In genomic region chr2:203582468-203582867, GRCh38 we compare ENCODE assay signal across 18 cellular contexts. TPM values are rescaled to one million over a fixed set of nuclear protein-coding genes. Genes with fewer than 3 reads are reported as not detected.
DNase-seq lines count a peak whose midpoint lies in the region; ATAC-seq and TF ChIP-seq lines count a peak whose summit lies in the region.
"Had no signal": no experiment of that assay in that cellular context is flagged by ENCODE, and none has a peak within 500 bp of the region (broad histone marks: within the 10 kb centered on the region; RNA-seq: fewer than 3 reads in every experiment).

No MANE protein-coding gene starts in this region.

- no peaks in the 10 kb centered on the region for H3K27me3 Mint-ChIP-seq in effector memory CD8-positive, alpha-beta T cell
- H3K27me3 Mint-ChIP-seq in natural killer cell (ENCODE audit: low read depth in 2 of 2), result peaks cover 0 to 7% of the 10 kb centered on the region in 2 donors

- H3K4me3 ChIP-seq in SU-DHL-6 (ENCODE audit: insufficient read depth, low read length, poor library complexity, severe bottlenecking) (no peak overlapping the region), osteoblast (ENCODE audit: insufficient read depth, low read length) (no peak overlapping the region)
- H3K4me3 ChIP-seq: GM12878 had no signal

- peaks cover 10 to 11% of the 10 kb centered on the region in 2 donors for H3K4me1 Mint-ChIP-seq in effector memory CD8-positive, alpha-beta T cell (ENCODE audit: low read depth in 2 of 2)
- H3K4me1 Mint-ChIP-seq in natural killer cell, result peaks cover 0 to 12% of the 10 kb centered on the region in 2 donors

- H4K20me1 ChIP-seq in SU-DHL-6 (ENCODE audit: low read depth, low read length) (no peaks in the 10 kb centered on the region), osteoblast (ENCODE audit: insufficient read depth, low read length) (no peaks in the 10 kb centered on the region)

- H3K79me2 ChIP-seq in SU-DHL-6 (ENCODE audit: insufficient read depth, low read length), result no peaks in the 10 kb centered on the region
- H3K79me2 ChIP-seq in osteoblast (ENCODE audit: insufficient read depth, low read length), result no peaks in the 10 kb centered on the region

- H3K36me3 ChIP-seq in SU-DHL-6 (ENCODE audit: low read length) (no peaks in the 10 kb centered on the region), osteoblast (ENCODE audit: insufficient read depth, low read length) (no peaks in the 10 kb centered on the region)

- TF ChIP-seq CTCF in C4-2B (conservative IDR thresholded peaks at IDR 0.05) (no peak), SU-DHL-6 (IDR thresholded peaks at IDR 0.05; ENCODE audit: insufficient read depth, low read length, poor library complexity, severe bottlenecking) (no peak), osteoblast (IDR thresholded peaks at IDR 0.05; ENCODE audit: extremely low read depth, low read depth, low read length) (no peak), natural killer cell (IDR thresholded peaks at IDR 0.05) (no peak)

- peaks cover 65% of the 10 kb centered on the region for H3K4me1 ChIP-seq in osteoblast (ENCODE audit: insufficient read depth, low read length)

- H3F3A ChIP-seq in SU-DHL-6 (ENCODE audit: insufficient read depth), result peaks cover 5% of the 10 kb centered on the region; the same call in 1 of the 2 replicates

- intact Hi-C loops in Right ventricle myocardium superior (cut with DNase I) (no loop called here), natural killer cell (cut with micrococcal nuclease) (no loop called here)

- H3K4me2 ChIP-seq in SU-DHL-6 (ENCODE audit: low read depth, low read length, poor library complexity, severe bottlenecking), result no peak overlapping the region
- H3K4me2 ChIP-seq in osteoblast (ENCODE audit: insufficient read depth, low read length), result peak overlapping the region; percentile 6

- H3K9me2 ChIP-seq in SU-DHL-6 (replicated peaks; ENCODE audit: insufficient read depth, low read length), result no peaks in the 10 kb centered on the region

- H2AFZ ChIP-seq in SU-DHL-6 (ENCODE audit: low read depth, low read length, severe bottlenecking) (no peak overlapping the region), osteoblast (ENCODE audit: low read length) (no peak overlapping the region)

- no peaks in the 10 kb centered on the region for H3K36me3 Mint-ChIP-seq in activated naive CD4-positive, alpha-beta T cell treated with anti-CD3 and anti-CD28 coated beads, Interleukin-2, amount 50 U/mL, for 72 hours
- no peaks in the 10 kb centered on the region for H3K36me3 Mint-ChIP-seq in effector memory CD8-positive, alpha-beta T cell (ENCODE audit: insufficient read depth)
- H3K36me3 Mint-ChIP-seq in natural killer cell, result no peaks in the 10 kb centered on the region
- H3K36me3 Mint-ChIP-seq: activated CD4-positive, alpha-beta memory T cell treated with anti-CD3 and anti-CD28 coated beads for 36 hours; immature natural killer cell had no signal

- H3K27ac ChIP-seq in C4-2B, result peak overlapping the region; percentile 70; the same call in 1 of the 2 replicates
- peak overlapping the region; percentile 74; the same call in 1 of the 2 replicates for H3K27ac ChIP-seq in SU-DHL-6 (ENCODE audit: low read depth, low read length)
- peak overlapping the region; percentile 6 for H3K27ac ChIP-seq in osteoblast (ENCODE audit: low read depth, low read length)

- DNase-seq in Right ventricle myocardium superior, result no peak
- DNase-seq in osteoblast (ENCODE audit: insufficient read length, low spot score, missing footprints), result peak; percentile 44
- no peak for DNase-seq in activated naive CD4-positive, alpha-beta T cell treated with anti-CD3 and anti-CD28 coated beads, Interleukin-2, amount 50 U/mL, for 72 hours (ENCODE audit: low spot score in 2 of 2)
- no peak for DNase-seq in effector memory CD8-positive, alpha-beta T cell
- DNase-seq in natural killer cell, result no peak
- DNase-seq: activated CD4-positive, alpha-beta memory T cell treated with anti-CD3 and anti-CD28 coated beads for 36 hours; activated naive CD4-positive, alpha-beta T cell; cerebellar nuclear complex; DMS79; immature natural killer cell; NCI-H2227 treated with DMSO at 0.1 percent for 48 hours; stimulated activated CD4-positive, alpha-beta T cell treated with anti-CD3 and anti-CD28 coated beads, Interleukin-15, amount 100 ng/mL, for 24 hours; stimulated activated CD8-positive, alpha-beta memory T cell treated with anti-CD3 and anti-CD28 coated beads, Interleukin-4, amount 100 ng/mL, for 48 hours had no signal

- no peak overlapping the region for H3K27ac Mint-ChIP-seq in activated naive CD4-positive, alpha-beta T cell treated with anti-CD3 and anti-CD28 coated beads, Interleukin-2, amount 50 U/mL, for 72 hours
- no peak overlapping the region for H3K27ac Mint-ChIP-seq in effector memory CD8-positive, alpha-beta T cell
- no peak overlapping the region for H3K27ac Mint-ChIP-seq in natural killer cell
- H3K27ac Mint-ChIP-seq: activated CD4-positive, alpha-beta memory T cell treated with anti-CD3 and anti-CD28 coated beads for 36 hours; immature natural killer cell had no signal

- H3K9ac ChIP-seq in SU-DHL-6 (ENCODE audit: low read length), result no peak overlapping the region

- no peak overlapping the region for H3K4me3 Mint-ChIP-seq in effector memory CD8-positive, alpha-beta T cell
- no peak overlapping the region for H3K4me3 Mint-ChIP-seq in natural killer cell
- H3K4me3 Mint-ChIP-seq: activated CD4-positive, alpha-beta memory T cell treated with anti-CD3 and anti-CD28 coated beads for 36 hours; immature natural killer cell had no signal

- no peaks in the 10 kb centered on the region for H3K9me3 Mint-ChIP-seq in activated naive CD4-positive, alpha-beta T cell treated with anti-CD3 and anti-CD28 coated beads, Interleukin-2, amount 50 U/mL, for 72 hours
- no peaks in the 10 kb centered on the region for H3K9me3 Mint-ChIP-seq in effector memory CD8-positive, alpha-beta T cell
- no peaks in the 10 kb centered on the region for H3K9me3 Mint-ChIP-seq in natural killer cell
- H3K9me3 Mint-ChIP-seq: activated CD4-positive, alpha-beta memory T cell treated with anti-CD3 and anti-CD28 coated beads for 36 hours; immature natural killer cell had no signal

- H3K9me3 ChIP-seq in SU-DHL-6 (ENCODE audit: insufficient read depth, low read length) (no peaks in the 10 kb centered on the region), osteoblast (ENCODE audit: low read depth, low read length) (no peaks in the 10 kb centered on the region)

- ATAC-seq in Right ventricle myocardium superior (ENCODE audit: poor library complexity) (peak; percentile 55), HG03460 (IDR thresholded peaks at IDR 0.05; ENCODE audit: unreplicated experiment) (no peak), natural killer cell (no peak)
- no peak for ATAC-seq in activated naive CD4-positive, alpha-beta T cell treated with anti-CD3 and anti-CD28 coated beads, Interleukin-2, amount 50 U/mL, for 72 hours
- ATAC-seq in effector memory CD8-positive, alpha-beta T cell (replicated peaks), result no peak
- ATAC-seq: GM12878, Panc1 had no signal

- H3K27me3 ChIP-seq in SU-DHL-6 (ENCODE audit: low read length) (no peaks in the 10 kb centered on the region), osteoblast (ENCODE audit: insufficient read depth, low read length) (no peaks in the 10 kb centered on the region)

RNA-seq across cellular contexts. Expression of gene RAPH1, which starts 47.4 kb away (rescaled TPM):
- total RNA-seq in Right ventricle myocardium superior (11.9 TPM), osteoblast (46.9 and 57.2 TPM in 2 replicates), natural killer cell (1 to 10 TPM in 2 of 3 donors, under 1 TPM in 1; 0.34 to 3.6 (median 1.5) TPM)
- 1 to 10 TPM; 7.7 to 9.0 TPM for total RNA-seq in activated naive CD4-positive, alpha-beta T cell treated with anti-CD3 and anti-CD28 coated beads, Interleukin-2, amount 50 U/mL, for 72 hours

Comparison
In these comparisons a context has a peak if more than half of its experiments do, and no peak if none do; other contexts are left out.
1. H3K27ac ChIP-seq: peak in every context shown above with its lines; median percentile 74 in SU-DHL-6; 70 in C4-2B; 6 in osteoblast.